31 cellular contexts compared by ENCODE assay signal in genomic region chr17:81940538-81941483, GRCh38. TPM values are rescaled to one million over a fixed set of nuclear protein-coding genes. Genes with fewer than 3 reads are reported as not detected.
A peak's percentile ranks its signal among the peaks of the same experiment; 100 is the strongest.
DNase-seq lines count a peak whose midpoint lies in the region; ATAC-seq, FAIRE-seq and TF ChIP-seq lines count a peak whose summit lies in the region.
"Had no signal": no experiment of that assay in that cellular context is flagged by ENCODE, and none has a peak within 500 bp of the region (broad histone marks: within the 10 kb centered on the region; RNA-seq: fewer than 3 reads in every experiment).

No MANE protein-coding gene starts in this region.

- no peaks in the 10 kb centered on the region for H3K36me3 ChIP-seq in heart left ventricle
- H3K36me3 ChIP-seq in right atrium auricular region, result no peaks in the 10 kb centered on the region
- H3K36me3 ChIP-seq in RWPE2 (ENCODE audit: low read depth), result peaks cover 1% of the 10 kb centered on the region
- no peaks in the 10 kb centered on the region for H3K36me3 ChIP-seq in kidney (ENCODE audit: control insufficient read depth in 1 of 2, insufficient read depth in 2 of 2, low read length in 2 of 2)
- H3K36me3 ChIP-seq: esophagus squamous epithelium had no signal

- TF ChIP-seq CTCF in heart left ventricle (IDR thresholded peaks at IDR 0.05) (no peak), right atrium auricular region (IDR thresholded peaks at IDR 0.05) (no peak), RWPE2 (IDR thresholded peaks at IDR 0.05; ENCODE audit: poor library complexity, severe bottlenecking) (no peak), kidney (IDR thresholded peaks at IDR 0.05; ENCODE audit: borderline replicate concordance, extremely low read depth, insufficient read depth) (no peak)

- H3K27ac ChIP-seq in heart left ventricle (peak overlapping the region in 11 of 12 donors; percentile 27 to 92 (median 77)), right atrium auricular region (peak overlapping the region in 1 of 2 donors; percentile 53), RWPE2 (ENCODE audit: poor library complexity, severe bottlenecking) (no peak overlapping the region), kidney (ENCODE audit: low read depth in 2 of 2, low read length in 2 of 2) (no peak overlapping the region), temporal lobe (ENCODE audit: low read depth, low read length) (peak overlapping the region; percentile 36)
- H3K27ac ChIP-seq: esophagus squamous epithelium, KMS-11, VCaP had no signal

- intact Hi-C loops in heart left ventricle (cut with DNase I), result no loop called here
- intact Hi-C loops in kidney (cut with DNase I), result no loop called here

- H3K27me3 ChIP-seq in heart left ventricle (peaks cover 0 to 11% (median 0%) of the 10 kb centered on the region in 9 donors), right atrium auricular region (no peaks in the 10 kb centered on the region), RWPE2 (ENCODE audit: insufficient read depth, poor library complexity, severe bottlenecking) (no peaks in the 10 kb centered on the region)

- peak overlapping the region in 5 of 12 donors; percentile 10 to 55 (median 28) for H3K4me3 ChIP-seq in heart left ventricle
- H3K4me3 ChIP-seq in right atrium auricular region, result no peak overlapping the region
- no peak overlapping the region for H3K4me3 ChIP-seq in RWPE2 (ENCODE audit: severe bottlenecking)
- no peak overlapping the region for H3K4me3 ChIP-seq in kidney (ENCODE audit: low read length in 2 of 2)
- H3K4me3 ChIP-seq: esophagus squamous epithelium had no signal

- no peak for FAIRE-seq in kidney (lab: Jason Lieb, UNC)
- FAIRE-seq: endometrium, frontal cortex, HTR-8/SVneo had no signal

- H3K4me1 ChIP-seq in heart left ventricle, result peaks cover 0 to 50% (median 27%) of the 10 kb centered on the region in 12 donors
- H3K4me1 ChIP-seq in right atrium auricular region, result peaks cover 0 to 40% of the 10 kb centered on the region in 2 donors
- no peaks in the 10 kb centered on the region for H3K4me1 ChIP-seq in RWPE2 (ENCODE audit: insufficient read depth, poor library complexity, severe bottlenecking)
- H3K4me1 ChIP-seq in kidney (ENCODE audit: control insufficient read depth in 1 of 2, insufficient read depth in 1 of 2, low read depth in 1 of 2, low read length in 2 of 2), result peaks cover 0 to 3% of the 10 kb centered on the region in 2 donors

- ATAC-seq in heart left ventricle (peak in 1 of 4 donors; percentile 1), RWPE2 (ENCODE audit: low read depth) (no peak), HG02981 (IDR thresholded peaks at IDR 0.05; ENCODE audit: unreplicated experiment) (no peak), GM19395 (IDR thresholded peaks at IDR 0.05; ENCODE audit: unreplicated experiment) (no peak), HG03139 (IDR thresholded peaks at IDR 0.05; ENCODE audit: unreplicated experiment) (no peak)
- ATAC-seq: HCT116; naive thymus-derived CD4-positive, alpha-beta T cell had no signal

- TF ChIP-seq POLR2A in heart left ventricle (IDR thresholded peaks at IDR 0.05), result no peak

- H3K9me3 ChIP-seq in heart left ventricle (no peaks in the 10 kb centered on the region), right atrium auricular region (no peaks in the 10 kb centered on the region), RWPE2 (ENCODE audit: severe bottlenecking) (no peaks in the 10 kb centered on the region), kidney (ENCODE audit: control insufficient read depth in 1 of 2, low read length in 2 of 2) (no peaks in the 10 kb centered on the region)
- H3K9me3 ChIP-seq: esophagus squamous epithelium had no signal

- DNase-seq in heart left ventricle, result peak in 2 of 5 donors; percentile 5 to 27
- no peak for DNase-seq in right atrium auricular region (ENCODE audit: low spot score)
- DNase-seq in RWPE2 (ENCODE audit: low spot score), result peak; percentile 70
- peak; percentile 74 for DNase-seq in kidney
- DNase-seq: ACHN; activated CD4-positive, alpha-beta T cell treated with anti-CD3 and anti-CD28 coated beads, Interleukin-2, amount 50 U/mL, for 1 hour; activated naive CD4-positive, alpha-beta T cell treated with anti-CD3 and anti-CD28 coated beads, Interleukin-2, amount 10 ng/mL, durations not matched to agents 7 days and 5 days; amniotic stem cell; COR-L47; dermis blood vessel endothelial cell; DMS79; esophagus squamous epithelium; GF-D8; naive thymus-derived CD4-positive, alpha-beta T cell; stimulated activated CD4-positive, alpha-beta T cell treated with anti-CD3 and anti-CD28 coated beads, Interleukin-2, amount 100 ng/mL, for 24 hours; trophoblast cell had no signal

- WGBS in heart left ventricle, 4 donors, result 85 to 90% (median 87%) methylated on average over 41 to 56 of the region's 56 CpGs

- H3K9ac ChIP-seq in kidney (ENCODE audit: low read length in 2 of 2), result no peak overlapping the region

RNA-seq across cellular contexts. Expression of gene PYCR1, which starts 3.7 kb away (rescaled TPM):
- total RNA-seq in heart left ventricle (10 to 100 TPM in 2 of 9 donors, 1 to 10 TPM in 7; 1.8 to 12.2 (median 5.4) TPM), right atrium auricular region (10 to 100 TPM in 1 of 2 donors, 1 to 10 TPM in 1; 8.3 to 10.2 TPM), kidney (14.2 TPM), temporal lobe (13.8 TPM)
- polyA plus RNA-seq in heart left ventricle (10 to 100 TPM in 1 of 2 donors, 1 to 10 TPM in 1; 3.4 to 30.7 TPM), kidney (ENCODE audit: insufficient read depth, low read depth, low replicate concordance) (7.9 TPM)

RNA-seq across cellular contexts. Expression of gene MYADML2, which starts 6.2 kb away (rescaled TPM):
- total RNA-seq in heart left ventricle (10 to 100 TPM in 1 of 9 donors, 1 to 10 TPM in 7, under 1 TPM in 1; 0.31 to 11.2 (median 3.9) TPM), right atrium auricular region (1 to 10 TPM in 1 of 2 donors, under 1 TPM in 1; 0.55 to 1.4 TPM), kidney (not detected), temporal lobe (not detected)
- polyA plus RNA-seq in heart left ventricle (1 to 10 TPM in 1 of 2 donors, under 1 TPM in 1; 0.19 to 7.4 TPM), kidney (ENCODE audit: insufficient read depth, low read depth, low replicate concordance) (not detected)
- total RNA-seq: dermis blood vessel endothelial cell; esophagus squamous epithelium; lower leg skin; mesothelial cell of epicardium; naive thymus-derived CD4-positive, alpha-beta T cell; NCI-H460; osteoblast had no signal
- polyA plus RNA-seq: BJ; naive thymus-derived CD4-positive, alpha-beta T cell had no signal

RNA-seq across cellular contexts. Expression of gene MAFG, which starts 13.3 kb away (rescaled TPM):
- total RNA-seq in heart left ventricle (10 to 100 TPM; 14.3 to 30.5 (median 18.0) TPM), right atrium auricular region (10 to 100 TPM; 21.8 to 26.5 TPM), kidney (18.2 TPM), temporal lobe (11.3 TPM)
- polyA plus RNA-seq in heart left ventricle (10 to 100 TPM; 10.2 to 23.6 TPM), kidney (ENCODE audit: insufficient read depth, low read depth, low replicate concordance) (8.3 TPM)

RNA-seq across cellular contexts. Expression of gene NOTUM, which starts 20.2 kb away (rescaled TPM):
- total RNA-seq in heart left ventricle, result 1 to 10 TPM in 2 of 9 donors, under 1 TPM in 4, not detected in 3; 0.25 to 1.6 (median 0.54) TPM
- polyA plus RNA-seq in heart left ventricle, result under 1 TPM; 0.53 to 0.80 TPM
- under 1 TPM in 1 of 2 donors, not detected in 1; 0.35 TPM for total RNA-seq in right atrium auricular region
- not detected for total RNA-seq in kidney
- polyA plus RNA-seq in kidney (ENCODE audit: insufficient read depth, low read depth, low replicate concordance), result not detected
- total RNA-seq in temporal lobe, result 0.25 TPM
- total RNA-seq: dermis blood vessel endothelial cell had no signal

RNA-seq across cellular contexts. Expression of gene SIRT7, which starts 22.8 kb away (rescaled TPM):
- total RNA-seq in heart left ventricle, result 10 to 100 TPM in 2 of 9 donors, 1 to 10 TPM in 7; 3.6 to 13.2 (median 6.6) TPM
- polyA plus RNA-seq in heart left ventricle, result 10 to 100 TPM in 1 of 2 donors, 1 to 10 TPM in 1; 7.1 to 12.0 TPM
- 1 to 10 TPM; 2.8 to 4.9 TPM for total RNA-seq in right atrium auricular region
- total RNA-seq in kidney, result 25.2 TPM
- polyA plus RNA-seq in kidney (ENCODE audit: insufficient read depth, low read depth, low replicate concordance), result 17.4 TPM
- 8.6 TPM for total RNA-seq in temporal lobe

Comparison
In these comparisons a context has a peak if more than half of its experiments do, and no peak if none do; other contexts are left out.
1. H3K27ac ChIP-seq: peak in heart left ventricle (11 of 12) and temporal lobe (single experiment); none in RWPE2 (single experiment) and kidney (0 of 2).